ENCODE assay signal across 1 cellular context in genomic region chr15:74011610-74012009, GRCh38.
A peak's percentile ranks its signal among the peaks of the same experiment; 100 is the strongest.
TF ChIP-seq lines count a peak whose summit lies in the region.

No MANE protein-coding gene starts in this region.

TF ChIP-seq in PFSK-1, 5 proteins besides CTCF, POLR2A, EP300 and RAD21 (continued from another document):
- TF ChIP-seq FOXP2 (optimal IDR thresholded peaks at IDR 0.05; ENCODE audit: borderline replicate concordance, extremely low read depth, extremely low read length, insufficient read depth) = peak; percentile 12
